15 cellular contexts compared by ENCODE assay signal in the genomic region with DNA sequence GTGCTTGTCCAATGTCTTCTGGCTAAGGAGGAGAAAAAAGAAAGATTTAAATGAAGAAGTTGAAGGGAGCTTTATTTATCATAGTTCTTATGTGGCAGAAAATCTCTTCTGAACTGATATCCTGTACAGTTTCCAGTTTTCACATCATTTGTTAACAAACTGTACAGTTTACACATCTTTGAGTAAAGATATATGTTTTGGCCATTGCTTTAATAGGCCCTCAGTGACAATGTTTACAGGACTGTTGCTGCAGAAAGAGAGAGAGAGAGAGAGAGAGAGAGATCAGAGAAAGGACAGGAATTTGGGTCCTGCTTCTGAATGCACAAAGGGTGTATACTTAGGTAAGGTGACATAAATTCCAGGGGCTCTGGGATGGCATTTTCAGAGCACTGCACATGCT.
A peak's percentile ranks its signal among the peaks of the same experiment; 100 is the strongest.
DNase-seq lines count a peak whose midpoint lies in the region; ATAC-seq and TF ChIP-seq lines count a peak whose summit lies in the region.
"Had no signal": no experiment of that assay in that cellular context is flagged by ENCODE, and none has a peak within 500 bp of the region (broad histone marks: within the 10 kb centered on the region; RNA-seq: fewer than 3 reads in every experiment).

No MANE protein-coding gene starts in this region.

- no peaks in the 10 kb centered on the region for H3K9me3 ChIP-seq in gastroesophageal sphincter
- H3K9me3 ChIP-seq in stomach smooth muscle (ENCODE audit: control insufficient read depth in 2 of 2, low read length in 2 of 2): no peaks in the 10 kb centered on the region
- no peaks in the 10 kb centered on the region for H3K9me3 ChIP-seq in BE2C
- H3K9me3 ChIP-seq: HAP-1 had no signal

- peaks cover 7 to 54% (median 19%) of the 10 kb centered on the region in 3 donors for H3K4me1 ChIP-seq in gastroesophageal sphincter
- peaks cover 43% of the 10 kb centered on the region for H3K4me1 ChIP-seq in stomach smooth muscle (ENCODE audit: control insufficient read depth, insufficient read depth, low read length)
- H3K4me1 ChIP-seq in BE2C: no peaks in the 10 kb centered on the region
- H3K4me1 ChIP-seq: HAP-1 had no signal

- no peak for TF ChIP-seq EP300 in gastroesophageal sphincter (IDR thresholded peaks at IDR 0.05)

- no peak for TF ChIP-seq POLR2A in gastroesophageal sphincter (IDR thresholded peaks at IDR 0.05)

- H3K27me3 ChIP-seq in gastroesophageal sphincter (no peaks in the 10 kb centered on the region), stomach smooth muscle (ENCODE audit: control insufficient read depth in 1 of 2, insufficient read depth in 2 of 2, low read length in 2 of 2) (no peaks in the 10 kb centered on the region), BE2C (no peaks in the 10 kb centered on the region)
- H3K27me3 ChIP-seq: BLaER1 treated with 17β-estradiol and CSF1 and Interleukin-3, amounts not matched to agents 10 nM and 100 nM had no signal

- TF ChIP-seq CTCF in C4-2B (conservative IDR thresholded peaks at IDR 0.05) (no peak), LNCaP clone FGC (IDR thresholded peaks at IDR 0.05; ENCODE audit: control insufficient read depth, extremely low read depth, insufficient read depth) (no peak), gastroesophageal sphincter (IDR thresholded peaks at IDR 0.05) (no peak), BE2C (IDR thresholded peaks at IDR 0.05; ENCODE audit: low read depth, low read length) (no peak)

- H3K4me3 ChIP-seq in LNCaP clone FGC (ENCODE audit: low read depth, low read length): 0 out of 2 replicates have a peak overlapping the region, but pooled peaks have one; percentile 2
- H3K4me3 ChIP-seq in gastroesophageal sphincter: no peak overlapping the region
- H3K4me3 ChIP-seq in stomach smooth muscle (ENCODE audit: low read length in 2 of 2): no peak overlapping the region
- no peak overlapping the region for H3K4me3 ChIP-seq in BE2C (ENCODE audit: low read depth, low read length)
- H3K4me3 ChIP-seq: BLaER1 treated with 17β-estradiol and CSF1 and Interleukin-3, amounts not matched to agents 10 nM and 100 nM; HAP-1 had no signal

- H3K9ac ChIP-seq in stomach smooth muscle (ENCODE audit: low read length in 2 of 2): no peak overlapping the region
- H3K9ac ChIP-seq: BLaER1 treated with 17β-estradiol and CSF1 and Interleukin-3, amounts not matched to agents 10 nM and 100 nM had no signal

- H3K36me3 ChIP-seq in gastroesophageal sphincter (peaks cover 0 to 34% of the 10 kb centered on the region in 2 donors), stomach smooth muscle (ENCODE audit: control insufficient read depth in 2 of 2, insufficient read depth in 2 of 2, low read length in 2 of 2) (peaks cover 4 to 8% of the 10 kb centered on the region in 2 donors), BE2C (no peaks in the 10 kb centered on the region)
- H3K36me3 ChIP-seq: BLaER1 treated with 17β-estradiol and CSF1 and Interleukin-3, amounts not matched to agents 10 nM and 100 nM; HAP-1 had no signal

- no peak for ATAC-seq in gastroesophageal sphincter

- H3K27ac ChIP-seq in C4-2B (peak overlapping the region; percentile 95), gastroesophageal sphincter (peak overlapping the region in 3 of 4 donors; percentile 73 to 87 (median 81)), stomach smooth muscle (ENCODE audit: low read length) (peak overlapping the region; percentile 83)
- H3K27ac ChIP-seq: BLaER1 treated with 17β-estradiol and CSF1 and Interleukin-3, amounts not matched to agents 10 nM and 100 nM had no signal

- DNase-seq in LNCaP clone FGC (ENCODE audit: low read depth): peak; percentile 84
- no peak for DNase-seq in KG1 (lab: John Stamatoyannopoulos, UW)
- no peak for DNase-seq in activated gamma-delta T cell treated with Interleukin-2 at 50 U/mL for 16 hours
- DNase-seq in BE2C: no peak
- DNase-seq: CD4-positive, alpha-beta memory T cell; COR-L47; DMS153; DND-41; GOT3; HFFc6 had no signal
